In the genomic region with DNA sequence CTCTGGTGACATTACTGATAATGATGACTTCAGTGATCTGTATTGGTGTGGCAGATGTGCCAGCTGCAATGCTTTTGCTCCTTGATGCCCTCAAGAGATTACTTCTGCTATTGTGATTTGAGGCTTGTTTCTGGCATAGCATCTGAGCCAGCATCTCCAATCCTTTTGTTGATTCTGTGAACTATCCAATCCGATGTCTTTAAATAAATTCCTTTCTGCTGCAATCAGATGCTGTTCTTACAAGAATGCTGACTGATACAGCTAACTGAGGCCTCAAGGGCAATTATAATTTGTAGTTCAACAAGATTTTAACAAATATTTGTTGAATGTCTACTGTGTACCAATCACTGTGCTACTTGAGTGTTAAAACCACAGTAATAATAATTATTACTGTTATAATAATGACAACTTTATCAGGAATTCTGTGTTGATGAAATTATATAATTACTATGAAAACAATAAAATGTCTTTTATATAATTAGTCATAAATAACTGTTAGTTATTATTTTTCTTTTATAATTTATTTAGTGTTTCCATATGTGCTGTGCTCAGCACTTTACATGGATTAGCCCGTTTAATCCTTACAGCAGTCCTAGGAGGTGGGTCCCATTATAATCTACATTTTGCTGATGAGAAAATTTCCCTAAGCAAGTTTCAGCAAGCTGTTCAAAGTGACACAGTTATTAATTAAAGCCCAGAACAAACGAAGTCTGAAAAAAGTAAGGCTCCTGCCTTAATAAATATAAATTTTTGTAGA, we compare ENCODE assay signal across 1 cellular context.
TF ChIP-seq lines count a peak whose summit lies in the region.

No MANE protein-coding gene starts in this region.

TF ChIP-seq in GM23338, 12 proteins besides CTCF, POLR2A, EP300 and RAD21 (continued from another document):
- TF ChIP-seq, protein P1, sequence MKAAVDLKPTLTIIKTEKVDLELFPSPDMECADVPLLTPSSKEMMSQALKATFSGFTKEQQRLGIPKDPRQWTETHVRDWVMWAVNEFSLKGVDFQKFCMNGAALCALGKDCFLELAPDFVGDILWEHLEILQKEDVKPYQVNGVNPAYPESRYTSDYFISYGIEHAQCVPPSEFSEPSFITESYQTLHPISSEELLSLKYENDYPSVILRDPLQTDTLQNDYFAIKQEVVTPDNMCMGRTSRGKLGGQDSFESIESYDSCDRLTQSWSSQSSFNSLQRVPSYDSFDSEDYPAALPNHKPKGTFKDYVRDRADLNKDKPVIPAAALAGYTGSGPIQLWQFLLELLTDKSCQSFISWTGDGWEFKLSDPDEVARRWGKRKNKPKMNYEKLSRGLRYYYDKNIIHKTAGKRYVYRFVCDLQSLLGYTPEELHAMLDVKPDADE (IDR thresholded peaks at IDR 0.05), result no peak
